ENCODE assay signal across 30 cellular contexts in the genomic region with DNA sequence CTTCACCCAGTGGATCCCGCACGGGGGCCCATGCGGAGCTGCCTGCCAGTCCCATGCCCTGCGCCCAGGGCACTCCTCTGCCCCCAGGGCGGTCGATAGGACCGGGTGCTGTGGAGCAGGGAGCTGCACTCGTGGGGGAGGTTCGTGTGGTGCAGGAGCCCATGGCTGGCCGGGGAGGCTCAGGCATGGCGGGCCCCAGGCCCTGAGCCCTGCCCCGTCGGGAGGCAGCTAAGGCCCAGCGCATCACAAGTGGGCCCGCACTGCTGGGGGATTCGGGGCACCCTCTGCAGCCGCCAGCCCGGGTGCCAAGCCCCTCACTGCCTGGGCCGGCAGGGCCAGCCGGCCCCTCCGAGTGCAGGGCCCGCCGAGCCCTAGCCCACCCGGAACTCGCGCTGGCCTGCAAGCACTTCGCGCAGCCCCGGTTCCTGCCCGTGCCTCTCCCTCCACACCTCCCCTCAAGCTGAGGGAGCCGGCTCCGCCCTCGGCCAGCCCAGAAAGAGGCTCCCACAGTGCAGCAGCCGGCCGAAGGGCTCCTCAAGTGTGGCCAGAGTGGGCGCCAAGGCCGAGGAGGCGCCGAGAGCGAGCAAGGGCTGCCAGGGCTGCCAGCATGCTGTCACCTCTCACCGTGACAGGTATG.
"Had no signal": no experiment of that assay in that cellular context is flagged by ENCODE, and none has a peak within 500 bp of the region (broad histone marks: within the 10 kb centered on the region; RNA-seq: fewer than 3 reads in every experiment).

No MANE protein-coding gene starts in this region.

- FAIRE-seq: astrocyte, endothelial cell of umbilical vein, TTC549 had no signal

- H3K4me1 ChIP-seq: gastroesophageal sphincter, lower lobe of right lung, right lobe of liver, transverse colon, uterus had no signal

- H3K27ac Mint-ChIP-seq: activated CD4-positive, alpha-beta memory T cell treated with anti-CD3 and anti-CD28 coated beads for 36 hours; activated naive CD4-positive, alpha-beta T cell treated with anti-CD3 and anti-CD28 coated beads, Interleukin-2, amount 10 ng/mL, durations not matched to agents 7 days and 5 days; stimulated activated naive B cell treated with anti-CD40 and anti-IgM and Interleukin-4, amounts not matched to agents 10 μg/mL and 1 μg/mL and 100 μg/mL, for 72 hours had no signal

- ATAC-seq: gastroesophageal sphincter; left cardiac atrium; stimulated activated naive B cell treated with anti-CD40 and anti-IgM and Interleukin-4, amounts not matched to agents 10 μg/mL and 1 μg/mL and 100 μg/mL, for 72 hours had no signal

- H3K27me3 Mint-ChIP-seq: activated CD4-positive, alpha-beta memory T cell treated with anti-CD3 and anti-CD28 coated beads for 36 hours; activated CD4-positive, alpha-beta T cell treated with anti-CD3 and anti-CD28 coated beads, Interleukin-2, amount 10 ng/mL, durations not matched to agents 24 days and 14 days; activated naive CD4-positive, alpha-beta T cell treated with anti-CD3 and anti-CD28 coated beads, Interleukin-2, amount 10 ng/mL, durations not matched to agents 7 days and 5 days; natural killer cell treated with Interleukin-12 subunit alpha and Interleukin-12 subunit beta and Interleukin-15 and Interleukin-18, amount 100 ng/mL, for 72 hours; stimulated activated naive B cell treated with anti-CD40 and anti-IgM and Interleukin-4, amounts not matched to agents 10 μg/mL and 1 μg/mL and 100 μg/mL, for 72 hours had no signal

- H3K36me3 Mint-ChIP-seq: activated CD4-positive, alpha-beta memory T cell treated with anti-CD3 and anti-CD28 coated beads for 36 hours; activated naive CD4-positive, alpha-beta T cell treated with anti-CD3 and anti-CD28 coated beads, Interleukin-2, amount 10 ng/mL, durations not matched to agents 7 days and 5 days; activated naive CD8-positive, alpha-beta T cell treated with anti-CD3 and anti-CD28 coated beads, Interleukin-2, amount 10 ng/mL, durations not matched to agents 7 days and 5 days; stimulated activated naive B cell treated with anti-CD40 and anti-IgM and Interleukin-4, amounts not matched to agents 10 μg/mL and 1 μg/mL and 100 μg/mL, for 72 hours had no signal

- H3K27ac ChIP-seq: brain microvascular endothelial cell, gastroesophageal sphincter, hepatocyte, lower lobe of right lung, right lobe of liver, transverse colon, uterus, VCaP had no signal

- H3K9me3 ChIP-seq: gastroesophageal sphincter, lower lobe of right lung, right lobe of liver, transverse colon, uterus had no signal

- H3K4me3 ChIP-seq: gastroesophageal sphincter, hepatocyte, lower lobe of right lung, right lobe of liver, transverse colon, uterus had no signal

- H3K36me3 ChIP-seq: brain microvascular endothelial cell, gastroesophageal sphincter, lower lobe of right lung, right lobe of liver, transverse colon, uterus had no signal

- H3K27me3 ChIP-seq: brain microvascular endothelial cell, gastroesophageal sphincter, hepatocyte, right lobe of liver, transverse colon, uterus had no signal

- H3K4me3 Mint-ChIP-seq: activated CD4-positive, alpha-beta memory T cell treated with anti-CD3 and anti-CD28 coated beads for 36 hours; activated CD4-positive, alpha-beta T cell treated with anti-CD3 and anti-CD28 coated beads, Interleukin-2, amount 10 ng/mL, durations not matched to agents 24 days and 14 days; activated naive CD4-positive, alpha-beta T cell treated with anti-CD3 and anti-CD28 coated beads, Interleukin-2, amount 10 ng/mL, durations not matched to agents 7 days and 5 days; activated naive CD8-positive, alpha-beta T cell treated with anti-CD3 and anti-CD28 coated beads, Interleukin-2, amount 10 ng/mL, durations not matched to agents 7 days and 5 days; natural killer cell treated with Interleukin-12 subunit alpha and Interleukin-12 subunit beta and Interleukin-15 and Interleukin-18, amount 100 ng/mL, for 72 hours; stimulated activated naive B cell treated with anti-CD40 and anti-IgM and Interleukin-4, amounts not matched to agents 10 μg/mL and 1 μg/mL and 100 μg/mL, for 72 hours; T-helper 1 cell treated with Interleukin-12 subunit alpha and Interleukin-12 subunit beta and Interleukin-4 antibody, amounts not matched to agents 30 μg/mL and 1 μg/mL, for 36 hours had no signal

- DNase-seq: activated CD4-positive, alpha-beta memory T cell treated with anti-CD3 and anti-CD28 coated beads for 36 hours; activated CD4-positive, alpha-beta T cell treated with anti-CD3 and anti-CD28 coated beads, Interleukin-2, amount 10 ng/mL, durations not matched to agents 24 days and 14 days; activated CD4-positive, CD25-positive, alpha-beta regulatory T cell treated with anti-CD3 and anti-CD28 coated beads, Interleukin-2, amount 50 U/mL, for 72 hours; activated effector memory CD4-positive, alpha-beta T cell treated with Interleukin-2 at 50 U/mL for 16 hours; activated naive CD4-positive, alpha-beta T cell treated with anti-CD3 and anti-CD28 coated beads, Interleukin-2, amount 10 ng/mL, durations not matched to agents 7 days and 5 days; activated naive CD8-positive, alpha-beta T cell treated with anti-CD3 and anti-CD28 coated beads, Interleukin-2, amount 10 ng/mL, durations not matched to agents 7 days and 5 days; activated T-cell treated with anti-CD3 and anti-CD28 coated beads, Interleukin-2, amount 50 U/mL, for 48 hours; brain microvascular endothelial cell; cortex of kidney; islet precursor cell; left cardiac atrium; lower lobe of right lung; mesenchymal stem cell; stimulated activated CD4-positive, alpha-beta T cell treated with anti-CD3 and anti-CD28 coated beads, Interleukin-12 subunit alpha, Interleukin-12 subunit beta, amount 100 ng/mL, for 4 hours; stimulated activated CD4-positive, alpha-beta T cell treated with anti-CD3 and anti-CD28 coated beads, Interleukin-4, amount 100 ng/mL, for 4 hours; stimulated activated CD8-positive, alpha-beta memory T cell treated with anti-CD3 and anti-CD28 coated beads, Interleukin-4, amount 100 ng/mL, for 48 hours; stimulated activated naive B cell treated with anti-CD40 and anti-IgM and Interleukin-4, amounts not matched to agents 10 μg/mL and 1 μg/mL and 100 μg/mL, for 72 hours; SW 1271; T-helper 9 cell; transverse colon; uterus had no signal

- H3K9me3 Mint-ChIP-seq: activated CD4-positive, alpha-beta T cell treated with anti-CD3 and anti-CD28 coated beads, Interleukin-2, amount 10 ng/mL, durations not matched to agents 24 days and 14 days; activated naive CD4-positive, alpha-beta T cell treated with anti-CD3 and anti-CD28 coated beads, Interleukin-2, amount 10 ng/mL, durations not matched to agents 7 days and 5 days; stimulated activated naive B cell treated with anti-CD40 and anti-IgM and Interleukin-4, amounts not matched to agents 10 μg/mL and 1 μg/mL and 100 μg/mL, for 72 hours; T-helper 1 cell treated with Interleukin-12 subunit alpha and Interleukin-12 subunit beta and Interleukin-4 antibody, amounts not matched to agents 30 μg/mL and 1 μg/mL, for 36 hours had no signal
